1 cellular context compared by ENCODE assay signal in genomic region chr15:83106994-83107840, GRCh38.
TF ChIP-seq lines count a peak whose summit lies in the region.

TSS of gene TM6SF1 (plus strand) at chr15:83107645. CDS start at chr15:83107681, 36 bp downstream.

TF ChIP-seq in K562, 482 proteins besides CTCF, POLR2A, EP300 and RAD21 (continued from another document and continues in another):
- no peak; the same call in 1 of the 2 replicates for TF ChIP-seq GTF2E2 (tag; IDR thresholded peaks at IDR 0.05)
- no peak for TF ChIP-seq POLR2AphosphoS5 (IDR thresholded peaks at IDR 0.05; ENCODE audit: control insufficient read depth, insufficient read depth, low read depth, low read length)
- no peak for TF ChIP-seq ZNF766 (CRISPR knock-in tag; conservative IDR thresholded peaks at IDR 0.05)
- peak; percentile 41 for TF ChIP-seq CTCFL (IDR thresholded peaks at IDR 0.05; ENCODE audit: borderline replicate concordance, insufficient read depth, low read depth, low read length, poor library complexity, severe bottlenecking)
- no peak for TF ChIP-seq ZFPM2 (CRISPR knock-in tag; IDR thresholded peaks at IDR 0.05)
- TF ChIP-seq E2F8 (IDR thresholded peaks at IDR 0.05; ENCODE audit: low read depth, partially characterized antibody), result no peak
- TF ChIP-seq ZFX (CRISPR knock-in tag; IDR thresholded peaks at IDR 0.05), result peak; percentile 30; the same call in 1 of the 2 replicates
- TF ChIP-seq FOXJ2 (tag; IDR thresholded peaks at IDR 0.05), result no peak
- TF ChIP-seq ZBTB2 (IDR thresholded peaks at IDR 0.05), result no peak
- peak; percentile 78 for TF ChIP-seq L3MBTL2 (IDR thresholded peaks at IDR 0.05)
- TF ChIP-seq CAMTA2 (CRISPR knock-in tag; conservative IDR thresholded peaks at IDR 0.05), result no peak
- no peak for TF ChIP-seq ZNF518B (CRISPR knock-in tag; IDR thresholded peaks at IDR 0.05)
- TF ChIP-seq TARDBP (IDR thresholded peaks at IDR 0.05), result no peak
- TF ChIP-seq KHSRP (IDR thresholded peaks at IDR 0.05), result no peak
- no peak for TF ChIP-seq ZNF644 (tag; IDR thresholded peaks at IDR 0.05; ENCODE audit: low read depth)
- no peak for TF ChIP-seq JUND (IDR thresholded peaks at IDR 0.05; ENCODE audit: borderline replicate concordance, low read depth, low read length)
- TF ChIP-seq JUND (tag; IDR thresholded peaks at IDR 0.05; ENCODE audit: borderline replicate concordance, low read depth, low read length), result no peak
- TF ChIP-seq KLF6 (CRISPR knock-in tag; IDR thresholded peaks at IDR 0.05; ENCODE audit: borderline replicate concordance), result no peak
- no peak for TF ChIP-seq SOX6 (IDR thresholded peaks at IDR 0.05)
- TF ChIP-seq MEIS2 (IDR thresholded peaks at IDR 0.05; ENCODE audit: partially characterized antibody), result no peak
- no peak for TF ChIP-seq MLLT1 (IDR thresholded peaks at IDR 0.05)
- no peak for TF ChIP-seq YY1 (IDR thresholded peaks at IDR 0.05; ENCODE audit: borderline replicate concordance in 1 of 3, control insufficient read depth in 1 of 3, extremely low read depth in 1 of 3, insufficient read depth in 3 of 3, insufficient read length in 1 of 3, insufficient replicate concordance in 2 of 3, low read depth in 1 of 3, low read length in 2 of 3)
- no peak for TF ChIP-seq ZNF143 (CRISPR knock-in tag; IDR thresholded peaks at IDR 0.05)
- TF ChIP-seq POLR2H (tag; IDR thresholded peaks at IDR 0.05; ENCODE audit: low read depth), result no peak
- TF ChIP-seq E2F1 (CRISPR knock-in tag; IDR thresholded peaks at IDR 0.05), result no peak
- no peak for TF ChIP-seq ZNF140 (CRISPR knock-in tag; IDR thresholded peaks at IDR 0.05)
- TF ChIP-seq CTBP1 (IDR thresholded peaks at IDR 0.05; ENCODE audit: borderline replicate concordance), result peak; percentile 89; the same call in 1 of the 2 replicates
- peak in 1 of 2 experiments; percentile 50; a peak in 1 of 4 replicates for TF ChIP-seq RCOR1 (IDR thresholded peaks at IDR 0.05; ENCODE audit: borderline replicate concordance in 1 of 2, low read depth in 2 of 2, low read length in 2 of 2)
- TF ChIP-seq TSC22D4 (tag; IDR thresholded peaks at IDR 0.05), result no peak
- no peak for TF ChIP-seq PHF20 (IDR thresholded peaks at IDR 0.05; ENCODE audit: partially characterized antibody)
- TF ChIP-seq ZNF347 (CRISPR knock-in tag; IDR thresholded peaks at IDR 0.05; ENCODE audit: low read depth), result no peak
- no peak for TF ChIP-seq SRSF9 (IDR thresholded peaks at IDR 0.05; ENCODE audit: borderline replicate concordance, low read depth, low read length)
- no peak for TF ChIP-seq SNIP1 (IDR thresholded peaks at IDR 0.05; ENCODE audit: low read depth)
- TF ChIP-seq ZNF431 (CRISPR knock-in tag; IDR thresholded peaks at IDR 0.05), result no peak
- TF ChIP-seq RBM25 (IDR thresholded peaks at IDR 0.05; ENCODE audit: low read depth, low read length, severe bottlenecking), result peak; percentile 32
- no peak for TF ChIP-seq XRCC3 (IDR thresholded peaks at IDR 0.05)
- no peak for TF ChIP-seq ZNF76 (CRISPR knock-in tag; IDR thresholded peaks at IDR 0.05; ENCODE audit: borderline replicate concordance)
- TF ChIP-seq HMG20A (CRISPR knock-in tag; conservative IDR thresholded peaks at IDR 0.05), result no peak
- TF ChIP-seq NCOA2 (IDR thresholded peaks at IDR 0.05; ENCODE audit: partially characterized antibody in 2 of 2), result no peak
- no peak for TF ChIP-seq E2F4 (CRISPR knock-in tag; IDR thresholded peaks at IDR 0.05; ENCODE audit: low read depth)
- no peak for TF ChIP-seq SIN3B (IDR thresholded peaks at IDR 0.05; ENCODE audit: low read depth)
- TF ChIP-seq ETV1 (tag; conservative IDR thresholded peaks at IDR 0.05; ENCODE audit: low read depth), result 0 out of 2 replicates have a peak, but pooled peaks have one; percentile 35
- TF ChIP-seq MYNN (IDR thresholded peaks at IDR 0.05), result no peak
- TF ChIP-seq MYNN (CRISPR knock-in tag; IDR thresholded peaks at IDR 0.05), result no peak
- peak; percentile 61; the same call in 1 of the 2 replicates for TF ChIP-seq RB1 (IDR thresholded peaks at IDR 0.05; ENCODE audit: low read depth)
- TF ChIP-seq CREB1 (IDR thresholded peaks at IDR 0.05), result no peak
- TF ChIP-seq CREB1 (CRISPR knock-in tag; IDR thresholded peaks at IDR 0.05), result no peak
- TF ChIP-seq HOMEZ (CRISPR knock-in tag; IDR thresholded peaks at IDR 0.05), result no peak
- TF ChIP-seq GABPA (tag; conservative IDR thresholded peaks at IDR 0.05; ENCODE audit: low read depth), result peak; percentile 84
